In genomic region chr5:92455011-92455410, GRCh38 we compare ENCODE assay signal across 14 cellular contexts.
DNase-seq lines count a peak whose midpoint lies in the region; ATAC-seq and TF ChIP-seq lines count a peak whose summit lies in the region.
"Had no signal": no experiment of that assay in that cellular context is flagged by ENCODE, and none has a peak within 500 bp of the region (broad histone marks: within the 10 kb centered on the region; RNA-seq: fewer than 3 reads in every experiment).

No MANE protein-coding gene starts in this region.

- H2BK5ac ChIP-seq in mesendoderm (ENCODE audit: low read length) = no peak overlapping the region

- H4K8ac ChIP-seq in mesendoderm (ENCODE audit: low read depth, low read length) = no peak overlapping the region

- no peak overlapping the region for H2AK5ac ChIP-seq in mesendoderm (ENCODE audit: low read length)

- no peak overlapping the region for H4K5ac ChIP-seq in mesendoderm (ENCODE audit: low read length)

- H3K36me3 ChIP-seq in fibroblast of lung (ENCODE audit: control insufficient read depth, insufficient read depth, low read length) = no peaks in the 10 kb centered on the region
- H3K36me3 ChIP-seq in mesendoderm (ENCODE audit: control insufficient read depth, insufficient read depth, low read length) = no peaks in the 10 kb centered on the region
- H3K36me3 ChIP-seq: MG63, sigmoid colon, vagina had no signal

- no peak overlapping the region for H2BK15ac ChIP-seq in mesendoderm (replicated peaks; ENCODE audit: low read depth)

- no peaks in the 10 kb centered on the region for H3K79me1 ChIP-seq in mesendoderm (ENCODE audit: low read length)

- H2AFZ ChIP-seq in fibroblast of lung (ENCODE audit: low read length) = no peak overlapping the region

- no peaks in the 10 kb centered on the region for H4K20me1 ChIP-seq in fibroblast of lung (ENCODE audit: control insufficient read depth, extremely low read depth, insufficient read depth, low read length)

- no peak overlapping the region for H3K18ac ChIP-seq in mesendoderm (ENCODE audit: low read length)

- no peaks in the 10 kb centered on the region for H3K4me1 ChIP-seq in fibroblast of lung (ENCODE audit: control insufficient read depth, extremely low read depth, insufficient read depth, low read length)
- no peaks in the 10 kb centered on the region for H3K4me1 ChIP-seq in mesendoderm (ENCODE audit: control insufficient read depth, low read depth, low read length)
- H3K4me1 ChIP-seq: sigmoid colon, vagina had no signal

- no peak for DNase-seq in fibroblast of lung (ENCODE audit: low read depth in 2 of 2)
- DNase-seq in effector memory CD8-positive, alpha-beta T cell = no peak
- DNase-seq in activated T-cell treated with anti-CD3 and anti-CD28 coated beads, Interleukin-2, amount 50 U/mL, for 4 hours = no peak
- DNase-seq in mesendoderm = no peak
- DNase-seq: effector memory CD4-positive, alpha-beta T cell; MG63; NCI-H774; sigmoid colon; T-helper 1 cell had no signal

- H3K4me3 ChIP-seq in fibroblast of lung (replicated peaks in 1 of 4; ENCODE audit: control extremely low read depth in 1 of 4, insufficient read depth in 1 of 4, low read depth in 3 of 4, low read length in 4 of 4) (no peak overlapping the region), mesendoderm (ENCODE audit: low read length) (no peak overlapping the region)
- H3K4me3 ChIP-seq: MG63, sigmoid colon, vagina had no signal

- H3K56ac ChIP-seq in mesendoderm (ENCODE audit: low read length) = no peak overlapping the region

- H3K27me3 Mint-ChIP-seq in effector memory CD8-positive, alpha-beta T cell = no peaks in the 10 kb centered on the region
- H3K27me3 Mint-ChIP-seq in activated T-cell treated with anti-CD3 and anti-CD28 coated beads, Interleukin-2, amount 50 U/mL, for 4 hours (ENCODE audit: low read depth) = no peaks in the 10 kb centered on the region

- ATAC-seq in GM19025 (IDR thresholded peaks at IDR 0.05; ENCODE audit: low read depth, unreplicated experiment) (peak; percentile 93), GM21825 (IDR thresholded peaks at IDR 0.05; ENCODE audit: unreplicated experiment) (peak; percentile 96), HG03159 (IDR thresholded peaks at IDR 0.05; ENCODE audit: unreplicated experiment) (peak; percentile 100)
- ATAC-seq in effector memory CD8-positive, alpha-beta T cell (replicated peaks) = no peak
- no peak for ATAC-seq in activated T-cell treated with anti-CD3 and anti-CD28 coated beads, Interleukin-2, amount 50 U/mL, for 4 hours
- ATAC-seq: HCT116 had no signal

- no peak overlapping the region for H3K4me3 Mint-ChIP-seq in effector memory CD8-positive, alpha-beta T cell
- H3K4me3 Mint-ChIP-seq in activated T-cell treated with anti-CD3 and anti-CD28 coated beads, Interleukin-2, amount 50 U/mL, for 4 hours = no peak overlapping the region

- H3K4ac ChIP-seq in mesendoderm (ENCODE audit: low read depth, low read length) = no peak overlapping the region

- no peaks in the 10 kb centered on the region for H3K4me1 Mint-ChIP-seq in effector memory CD8-positive, alpha-beta T cell (ENCODE audit: low read depth in 2 of 2)
- H3K4me1 Mint-ChIP-seq in activated T-cell treated with anti-CD3 and anti-CD28 coated beads, Interleukin-2, amount 50 U/mL, for 4 hours (ENCODE audit: low read depth) = no peaks in the 10 kb centered on the region

- H3K36me3 Mint-ChIP-seq in effector memory CD8-positive, alpha-beta T cell (ENCODE audit: insufficient read depth) = no peaks in the 10 kb centered on the region
- no peaks in the 10 kb centered on the region for H3K36me3 Mint-ChIP-seq in activated T-cell treated with anti-CD3 and anti-CD28 coated beads, Interleukin-2, amount 50 U/mL, for 4 hours (ENCODE audit: insufficient read depth)

- no CpG with 5 or more reads among the region's 3 CpGs for WGBS in mesendoderm (ENCODE audit: extremely low coverage, insufficient coverage, low lambda C conversion rate)

- H3K27ac ChIP-seq in fibroblast of lung (ENCODE audit: insufficient read depth, low read length) = no peak overlapping the region
- no peak overlapping the region for H3K27ac ChIP-seq in mesendoderm (ENCODE audit: low read depth, low read length)
- H3K27ac ChIP-seq: sigmoid colon, vagina had no signal

- H3K27ac Mint-ChIP-seq in effector memory CD8-positive, alpha-beta T cell = no peak overlapping the region

- peak overlapping the region; percentile 25 for H3K4me2 ChIP-seq in fibroblast of lung (ENCODE audit: extremely low read depth, insufficient read depth, low read length)
- no peak overlapping the region for H3K4me2 ChIP-seq in mesendoderm (ENCODE audit: low read length)

- H3K23ac ChIP-seq in mesendoderm (ENCODE audit: low read length) = no peak overlapping the region

- H3K9me3 ChIP-seq in fibroblast of lung (ENCODE audit: control insufficient read depth, insufficient read depth, low read depth, low read length) = no peaks in the 10 kb centered on the region
- H3K9me3 ChIP-seq: MG63, sigmoid colon, vagina had no signal

- no peaks in the 10 kb centered on the region for H3K79me2 ChIP-seq in fibroblast of lung (ENCODE audit: control insufficient read depth, insufficient read depth, low read length)
- H3K79me2 ChIP-seq in mesendoderm (ENCODE audit: control insufficient read depth, insufficient read depth, low read length) = no peaks in the 10 kb centered on the region

- no peak for TF ChIP-seq CTCF in fibroblast of lung (conservative IDR thresholded peaks at IDR 0.05 in 1 of 2, IDR thresholded peaks at IDR 0.05 in 1 of 2; ENCODE audit: low read depth in 1 of 2, low read length in 2 of 2)

- no peak overlapping the region for H2BK120ac ChIP-seq in mesendoderm (ENCODE audit: low read depth, low read length)

- H3K9ac ChIP-seq in fibroblast of lung (ENCODE audit: insufficient read depth, low read length) = no peak overlapping the region
- no peak overlapping the region for H3K9ac ChIP-seq in mesendoderm (ENCODE audit: low read length)

- H3K27me3 ChIP-seq in fibroblast of lung (ENCODE audit: control insufficient read depth, insufficient read depth, low read length) (no peaks in the 10 kb centered on the region), mesendoderm (ENCODE audit: insufficient read depth, low read length, poor library complexity) (no peaks in the 10 kb centered on the region)
- H3K27me3 ChIP-seq: MG63, sigmoid colon, vagina had no signal

- peaks cover 2 to 9% of the 10 kb centered on the region in 2 donors for H3K9me3 Mint-ChIP-seq in effector memory CD8-positive, alpha-beta T cell
- peaks cover 4% of the 10 kb centered on the region for H3K9me3 Mint-ChIP-seq in activated T-cell treated with anti-CD3 and anti-CD28 coated beads, Interleukin-2, amount 50 U/mL, for 4 hours

Comparison
In these comparisons a context has a peak if more than half of its experiments do, and no peak if none do; other contexts are left out.
1. ATAC-seq: peak in GM19025 (single experiment), GM21825 (single experiment) and HG03159 (single experiment); none in effector memory CD8-positive, alpha-beta T cell (single experiment) and activated T-cell treated with anti-CD3 and anti-CD28 coated beads, Interleukin-2, amount 50 U/mL, for 4 hours (0 of 2).